20 cellular contexts compared by ENCODE assay signal in genomic region chr10:129023057-129023456, GRCh38.
DNase-seq lines count a peak whose midpoint lies in the region; TF ChIP-seq lines count a peak whose summit lies in the region.
"Had no signal": no experiment of that assay in that cellular context is flagged by ENCODE, and none has a peak within 500 bp of the region (broad histone marks: within the 10 kb centered on the region; RNA-seq: fewer than 3 reads in every experiment).

No MANE protein-coding gene starts in this region.

- TF ChIP-seq CTCF in esophagus muscularis mucosa (IDR thresholded peaks at IDR 0.05) (no peak), right atrium auricular region (IDR thresholded peaks at IDR 0.05) (no peak)

- H3K4me2 ChIP-seq in neuronal stem cell (ENCODE audit: insufficient read depth, low read length, poor library complexity, severe bottlenecking) = no peak overlapping the region

- no peak overlapping the region for H2AK5ac ChIP-seq in neuronal stem cell (ENCODE audit: low read depth, low read length)

- H2AFZ ChIP-seq in neuronal stem cell (ENCODE audit: low read length) = peak overlapping the region; percentile 57
- H2AFZ ChIP-seq: hepatocyte had no signal

- H4K8ac ChIP-seq in neuronal stem cell (ENCODE audit: low read depth, low read length) = no peak overlapping the region

- H2BK5ac ChIP-seq in neuronal stem cell (ENCODE audit: low read length) = no peak overlapping the region

- H3K9ac ChIP-seq in neuronal stem cell (ENCODE audit: low read depth, low read length, poor library complexity) = no peak overlapping the region

- DNase-seq in esophagus muscularis mucosa (ENCODE audit: extremely low spot score) = peak; percentile 92
- DNase-seq in right atrium auricular region (ENCODE audit: low spot score) = peak; percentile 79
- no peak for DNase-seq in neuronal stem cell (ENCODE audit: low spot score)
- DNase-seq in activated CD4-positive, alpha-beta T cell treated with anti-CD3 and anti-CD28 coated beads, Interleukin-2, amount 50 U/mL, for 4 hours = no peak
- no peak for DNase-seq in DMS53 treated with DMSO at 0.1 percent for 48 hours (lab: John Stamatoyannopoulos, UW; ENCODE audit: unreplicated experiment)
- DNase-seq in HPDE6-E6E7 (ENCODE audit: extremely low spot score) = no peak
- DNase-seq in dedifferentiated amniotic fluid mesenchymal stem cell (ENCODE audit: extremely low spot score) = no peak
- DNase-seq: activated CD8-positive, alpha-beta memory T cell treated with anti-CD3 and anti-CD28 coated beads, Interleukin-2, amount 10 ng/mL, durations not matched to agents 7 days and 5 days; activated naive CD4-positive, alpha-beta T cell treated with anti-CD3 and anti-CD28 coated beads, Interleukin-2, amount 50 U/mL, for 16 hours; dermis blood vessel endothelial cell; Karpas-422; lower lobe of right lung; NCI-H1694; NCI-H526 treated with DMSO at 0.1 percent for 48 hours; retina; stimulated activated CD4-positive, alpha-beta T cell treated with anti-CD3 and anti-CD28 coated beads, Interleukin-12 subunit alpha, Interleukin-12 subunit beta, amount 100 ng/mL, for 4 hours; stimulated activated naive CD4-positive, alpha-beta T cell treated with Interleukin-2 at 50 U/mL for 16 hours; T-helper 1 cell had no signal

- TF ChIP-seq POLR2A in esophagus muscularis mucosa (IDR thresholded peaks at IDR 0.05; ENCODE audit: low read depth) = no peak

- H3K79me1 ChIP-seq in neuronal stem cell (ENCODE audit: low read depth, low read length) = no peaks in the 10 kb centered on the region

- no peak overlapping the region for H2BK15ac ChIP-seq in neuronal stem cell (ENCODE audit: low read length)

- no peaks in the 10 kb centered on the region for H3K9me3 ChIP-seq in esophagus muscularis mucosa
- no peaks in the 10 kb centered on the region for H3K9me3 ChIP-seq in right atrium auricular region
- H3K9me3 ChIP-seq in neuronal stem cell (replicated peaks in 1 of 2; ENCODE audit: control insufficient read depth in 2 of 2, insufficient read depth in 1 of 2, low read depth in 1 of 2, low read length in 2 of 2) = no peaks in the 10 kb centered on the region
- H3K9me3 ChIP-seq: lower lobe of right lung had no signal

- no peak overlapping the region for H2BK12ac ChIP-seq in neuronal stem cell (ENCODE audit: low read length)

- H3K4me3 ChIP-seq in esophagus muscularis mucosa (no peak overlapping the region), right atrium auricular region (no peak overlapping the region), neuronal stem cell (ENCODE audit: low read length in 2 of 2) (no peak overlapping the region)
- H3K4me3 ChIP-seq: cardiac muscle cell, hepatocyte, lower lobe of right lung had no signal

- H4K91ac ChIP-seq in neuronal stem cell (ENCODE audit: low read depth, low read length, poor library complexity) = no peak overlapping the region

- H3K18ac ChIP-seq in neuronal stem cell (ENCODE audit: low read length) = no peak overlapping the region

- no peak overlapping the region for H2BK120ac ChIP-seq in neuronal stem cell (ENCODE audit: low read depth, low read length)

- H3K23ac ChIP-seq in neuronal stem cell (ENCODE audit: low read depth, low read length, poor library complexity) = no peak overlapping the region

- no peak overlapping the region for H3K27ac ChIP-seq in esophagus muscularis mucosa (replicated peaks in 1 of 4)
- H3K27ac ChIP-seq in right atrium auricular region = peak overlapping the region in 1 of 2 donors; percentile 30
- no peak overlapping the region for H3K27ac ChIP-seq in neuronal stem cell (replicated peaks; ENCODE audit: low read length)
- H3K27ac ChIP-seq: cardiac muscle cell, lower lobe of right lung had no signal

- H3K14ac ChIP-seq in neuronal stem cell (ENCODE audit: low read length) = no peak overlapping the region

- WGBS in esophagus muscularis mucosa = 54% methylated on average over 5 of the region's 5 CpGs
- no CpG with 5 or more reads among the region's 5 CpGs for WGBS in neuronal stem cell (ENCODE audit: extremely low coverage in 2 of 2, insufficient read length in 2 of 2, insufficient replicate concordance in 1 of 2), 2 donors

- no peak overlapping the region for H3K4ac ChIP-seq in neuronal stem cell (ENCODE audit: low read length)

- TF ChIP-seq EP300 in esophagus muscularis mucosa (IDR thresholded peaks at IDR 0.05) = no peak

- H3K36me3 ChIP-seq in esophagus muscularis mucosa (no peaks in the 10 kb centered on the region), right atrium auricular region (no peaks in the 10 kb centered on the region), neuronal stem cell (replicated peaks in 1 of 2; ENCODE audit: control insufficient read depth in 2 of 2, insufficient read depth in 2 of 2, low read length in 2 of 2) (no peaks in the 10 kb centered on the region)
- H3K36me3 ChIP-seq: cardiac muscle cell, lower lobe of right lung had no signal

- intact Hi-C loops in esophagus muscularis mucosa (cut with DNase I) = no loop called here

- peaks cover 0 to 22% (median 0%) of the 10 kb centered on the region in 4 donors for H3K27me3 ChIP-seq in esophagus muscularis mucosa
- no peaks in the 10 kb centered on the region for H3K27me3 ChIP-seq in right atrium auricular region
- H3K27me3 ChIP-seq in neuronal stem cell (ENCODE audit: control insufficient read depth in 3 of 3, insufficient read depth in 3 of 3, low read depth in 1 of 3, low read length in 3 of 3) = no peaks in the 10 kb centered on the region
- H3K27me3 ChIP-seq: cardiac muscle cell had no signal

- H3K4me1 ChIP-seq in esophagus muscularis mucosa = peaks cover 3 to 21% (median 6%) of the 10 kb centered on the region in 4 donors
- peaks cover 0 to 13% of the 10 kb centered on the region in 2 donors for H3K4me1 ChIP-seq in right atrium auricular region
- peaks cover 9 to 12% of the 10 kb centered on the region in 2 donors for H3K4me1 ChIP-seq in neuronal stem cell (ENCODE audit: control insufficient read depth in 2 of 2, insufficient read depth in 1 of 2, low read depth in 1 of 2, low read length in 2 of 2)

Comparison
In these comparisons a context has a peak if more than half of its experiments do, and no peak if none do; other contexts are left out.
1. DNase-seq: peak in esophagus muscularis mucosa (single experiment) and right atrium auricular region (single experiment); none in neuronal stem cell (single experiment), activated CD4-positive, alpha-beta T cell treated with anti-CD3 and anti-CD28 coated beads, Interleukin-2, amount 50 U/mL, for 4 hours (0 of 2), DMS53 treated with DMSO at 0.1 percent for 48 hours (single experiment), HPDE6-E6E7 (single experiment) and dedifferentiated amniotic fluid mesenchymal stem cell (single experiment).